Comparison of ENCODE assay signal across 9 cellular contexts in the genomic region with DNA sequence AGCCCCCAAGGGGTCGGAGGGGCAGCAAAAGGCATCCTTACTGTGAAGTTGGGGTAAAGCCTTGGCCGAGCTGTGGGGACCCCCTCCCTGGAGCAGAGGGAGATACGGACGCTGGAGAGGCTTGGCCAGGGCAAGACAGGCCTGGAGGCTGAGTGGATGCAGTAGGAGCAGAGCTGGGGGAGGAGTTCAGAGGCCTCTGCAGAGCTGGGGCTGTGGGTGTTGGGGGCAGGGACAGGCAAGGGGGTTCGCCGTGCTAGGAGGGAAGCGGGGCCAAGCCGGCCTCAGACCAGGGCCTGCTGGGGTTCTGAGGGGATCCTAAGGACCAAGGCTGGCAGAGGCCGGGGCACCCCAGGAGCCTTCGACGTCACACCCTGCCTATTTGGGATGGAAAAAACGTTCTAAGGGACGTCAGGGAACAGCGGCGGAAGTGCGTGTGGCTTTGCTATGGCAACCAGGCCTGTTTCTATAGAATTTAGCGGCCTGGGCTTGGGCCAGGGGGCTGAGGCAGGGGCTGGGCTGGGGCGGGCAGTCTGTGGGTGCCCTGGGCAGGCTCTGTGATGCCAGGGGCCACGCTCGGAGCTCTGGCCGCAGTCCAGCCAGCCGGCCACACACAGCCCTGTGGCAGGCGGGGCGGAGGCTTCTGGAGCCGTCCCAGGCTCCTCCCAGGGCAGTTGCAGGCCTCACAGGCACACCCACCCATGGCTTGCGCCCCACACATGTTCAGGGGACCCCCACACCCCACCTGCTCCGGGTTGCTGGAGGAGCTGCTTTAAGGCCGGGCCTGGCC. TPM values are rescaled to one million over a fixed set of nuclear protein-coding genes. Genes with fewer than 3 reads are reported as not detected.
A peak's percentile ranks its signal among the peaks of the same experiment; 100 is the strongest.
DNase-seq lines count a peak whose midpoint lies in the region; ATAC-seq, FAIRE-seq and TF ChIP-seq lines count a peak whose summit lies in the region.
"Had no signal": no experiment of that assay in that cellular context is flagged by ENCODE, and none has a peak within 500 bp of the region (broad histone marks: within the 10 kb centered on the region; RNA-seq: fewer than 3 reads in every experiment).

No MANE protein-coding gene starts in this region.

- TF ChIP-seq CTCF in DOHH2 (IDR thresholded peaks at IDR 0.05; ENCODE audit: low read depth, low read length, poor library complexity, severe bottlenecking), result no peak

- FAIRE-seq in urothelium cell line (lab: Jason Lieb, UNC), result no peak
- FAIRE-seq: TTC549 had no signal

- peaks cover 61% of the 10 kb centered on the region for H3K36me3 ChIP-seq in DOHH2 (ENCODE audit: control insufficient read depth, low read length)
- no peaks in the 10 kb centered on the region for H3K36me3 ChIP-seq in adipocyte (ENCODE audit: control insufficient read depth, insufficient read depth, low read length, severe bottlenecking)

- peaks cover 92% of the 10 kb centered on the region for H3K79me2 ChIP-seq in DOHH2 (ENCODE audit: control insufficient read depth, low read length)

- H3K4me2 ChIP-seq in DOHH2 (ENCODE audit: low read length), result peak overlapping the region; percentile 95

- H3K4me1 ChIP-seq in DOHH2 (ENCODE audit: control insufficient read depth, low read length), result peaks cover 44% of the 10 kb centered on the region
- H3K4me1 ChIP-seq in adipocyte (ENCODE audit: control insufficient read depth, insufficient read depth, low read length), result peaks cover 50% of the 10 kb centered on the region

- intact Hi-C loops in left ventricle myocardium superior (cut with micrococcal nuclease) (no loop called here), sciatic nerve (cut with DNase I) (no loop called here)

- H4K20me1 ChIP-seq in DOHH2 (ENCODE audit: control insufficient read depth, insufficient read depth, low read depth, low read length), result peaks cover 8% of the 10 kb centered on the region

- peak overlapping the region; percentile 97 for H3K9ac ChIP-seq in adipocyte (ENCODE audit: low read length)

- H3F3A ChIP-seq in DOHH2 (ENCODE audit: control insufficient read depth, insufficient read depth), result peaks cover 17% of the 10 kb centered on the region

- no peak overlapping the region for H3K27ac ChIP-seq in DOHH2 (ENCODE audit: low read depth, low read length)

- H3K9me3 ChIP-seq in DOHH2 (ENCODE audit: control insufficient read depth, insufficient read depth, low read length) (peaks cover 17% of the 10 kb centered on the region; the same call in 1 of the 2 replicates), adipocyte (ENCODE audit: control insufficient read depth, low read length) (no peaks in the 10 kb centered on the region)

- DNase-seq in adipocyte (ENCODE audit: low read depth) (no peak), left ventricle myocardium superior (peak; percentile 66), sciatic nerve (ENCODE audit: low spot score) (peak; percentile 85), urothelium cell line (ENCODE audit: low spot score) (no peak), GM19238 (ENCODE audit: insufficient read length, low spot score) (no peak), DMS79 treated with DMSO at 0.1 percent for 48 hours (lab: John Stamatoyannopoulos, UW) (no peak), NCI-H2107 treated with DMSO at 0.1 percent for 48 hours (lab: John Stamatoyannopoulos, UW; ENCODE audit: unreplicated experiment) (no peak)

- H3K9me2 ChIP-seq in DOHH2 (replicated peaks; ENCODE audit: control insufficient read depth, low read length), result no peaks in the 10 kb centered on the region

- H3K27me3 ChIP-seq in DOHH2 (ENCODE audit: control insufficient read depth, low read length) (peaks cover 4% of the 10 kb centered on the region; the same call in 1 of the 2 replicates), adipocyte (replicated peaks; ENCODE audit: control insufficient read depth, insufficient read depth, low read length) (no peaks in the 10 kb centered on the region)

- peak overlapping the region; percentile 36 for H3K4me3 ChIP-seq in DOHH2 (ENCODE audit: low read length)
- H3K4me3 ChIP-seq in adipocyte (ENCODE audit: low read length), result peak overlapping the region; percentile 46

- ATAC-seq in left ventricle myocardium superior, result no peak
- ATAC-seq in sciatic nerve, result peak; percentile 52

RNA-seq across cellular contexts. Expression of a gene that starts 3.7 kb away (rescaled TPM):
- total RNA-seq in left ventricle myocardium superior (21.4 TPM), sciatic nerve (44.8 TPM)

RNA-seq across cellular contexts. Expression of a gene that starts 10.8 kb away (rescaled TPM):
- total RNA-seq in left ventricle myocardium superior (1.7 TPM), sciatic nerve (0.40 TPM)

RNA-seq across cellular contexts. Expression of a gene that starts 23.5 kb away (rescaled TPM):
- total RNA-seq in left ventricle myocardium superior, result 92.9 TPM
- total RNA-seq in sciatic nerve, result 159 TPM

RNA-seq across cellular contexts. Expression of a gene that starts 37.2 kb away (rescaled TPM):
- total RNA-seq in left ventricle myocardium superior (9.2 TPM), sciatic nerve (1.6 TPM)

RNA-seq across cellular contexts. Expression of a gene that starts 46.0 kb away (rescaled TPM):
- total RNA-seq in left ventricle myocardium superior (29.9 TPM), sciatic nerve (21.8 TPM)

Comparison
In these comparisons a context has a peak if more than half of its experiments do, and no peak if none do; other contexts are left out.
1. DNase-seq: peak in left ventricle myocardium superior (single experiment) and sciatic nerve (single experiment); none in adipocyte (single experiment), urothelium cell line (single experiment), GM19238 (single experiment), DMS79 treated with DMSO at 0.1 percent for 48 hours (single experiment) and NCI-H2107 treated with DMSO at 0.1 percent for 48 hours (single experiment).